8 cellular contexts compared by ENCODE assay signal in genomic region chr1:39973503-39974135, GRCh38. TPM values are rescaled to one million over a fixed set of nuclear protein-coding genes. Genes with fewer than 3 reads are reported as not detected.
DNase-seq lines count a peak whose midpoint lies in the region; ATAC-seq and TF ChIP-seq lines count a peak whose summit lies in the region.

No MANE protein-coding gene starts in this region.

- H3K27me3 ChIP-seq in OCI-LY3 (ENCODE audit: low read depth, low read length): no peaks in the 10 kb centered on the region
- H3K27me3 ChIP-seq in esophagus squamous epithelium: peaks cover 0 to 5% (median 0%) of the 10 kb centered on the region in 4 donors

- H3K27ac ChIP-seq in OCI-LY3 (ENCODE audit: low read length) (no peak overlapping the region), esophagus squamous epithelium (no peak overlapping the region)

- H2AFZ ChIP-seq in OCI-LY3 (ENCODE audit: low read depth, low read length): no peak overlapping the region

- H3K79me2 ChIP-seq in OCI-LY3 (ENCODE audit: low read length): no peaks in the 10 kb centered on the region

- H3K9me3 ChIP-seq in OCI-LY3 (ENCODE audit: insufficient read depth, low read length) (no peaks in the 10 kb centered on the region), esophagus squamous epithelium (no peaks in the 10 kb centered on the region)

- intact Hi-C loops in esophagus squamous epithelium (cut with DNase I): loop anchor here (2.0 to 5.0 kb wide), 2 partner anchors 55 to 156 kb away; no protein-coding TSS in a partner anchor

- no peaks in the 10 kb centered on the region for H4K20me1 ChIP-seq in OCI-LY3 (ENCODE audit: insufficient read depth, low read length)

- 31 to 32% methylated on average over 8 to 9 of the region's 9 CpGs for WGBS in esophagus squamous epithelium, 2 donors

- H3K4me3 Mint-ChIP-seq in natural killer cell treated with Interleukin-12 subunit alpha and Interleukin-12 subunit beta and Interleukin-15 and Interleukin-18, amount 100 ng/mL, for 72 hours: no peak overlapping the region

- DNase-seq in COR-L47 (lab: John Stamatoyannopoulos, UW) (peak; percentile 100), HuH-7 (ENCODE audit: low spot score) (peak; percentile 93), activated T-cell treated with anti-CD3 and anti-CD28 coated beads for 4 hours (peak; percentile 74), esophagus squamous epithelium (lab: John Stamatoyannopoulos, UW) (no peak)
- DNase-seq in natural killer cell treated with Interleukin-12 subunit alpha and Interleukin-12 subunit beta and Interleukin-15 and Interleukin-18, amount 100 ng/mL, for 72 hours (ENCODE audit: low spot score): peak; percentile 68
- peak; percentile 60 for DNase-seq in stimulated activated naive CD4-positive, alpha-beta T cell treated with Interleukin-2 at 50 U/mL for 16 hours (lab: John Stamatoyannopoulos, UW)

- no peak overlapping the region for H3K9ac ChIP-seq in OCI-LY3 (ENCODE audit: low read length)

- TF ChIP-seq POLR2A in esophagus squamous epithelium (IDR thresholded peaks at IDR 0.05): no peak

- H3K9me3 Mint-ChIP-seq in natural killer cell treated with Interleukin-12 subunit alpha and Interleukin-12 subunit beta and Interleukin-15 and Interleukin-18, amount 100 ng/mL, for 72 hours: no peaks in the 10 kb centered on the region

- H3K4me3 ChIP-seq in OCI-LY3 (ENCODE audit: low read length): no peak overlapping the region
- H3K4me3 ChIP-seq in esophagus squamous epithelium: no peak overlapping the region

- H3K36me3 Mint-ChIP-seq in natural killer cell treated with Interleukin-12 subunit alpha and Interleukin-12 subunit beta and Interleukin-15 and Interleukin-18, amount 100 ng/mL, for 72 hours: no peaks in the 10 kb centered on the region

- H3K4me1 ChIP-seq in OCI-LY3 (ENCODE audit: low read length): no peaks in the 10 kb centered on the region
- H3K4me1 ChIP-seq in esophagus squamous epithelium: peaks cover 15 to 30% (median 20%) of the 10 kb centered on the region in 3 donors

- H3K4me2 ChIP-seq in OCI-LY3 (ENCODE audit: low read length): no peak overlapping the region

- no peak overlapping the region for H3K27ac Mint-ChIP-seq in natural killer cell treated with Interleukin-12 subunit alpha and Interleukin-12 subunit beta and Interleukin-15 and Interleukin-18, amount 100 ng/mL, for 72 hours

- peaks cover 5 to 6% of the 10 kb centered on the region in 2 donors for H3K4me1 Mint-ChIP-seq in natural killer cell treated with Interleukin-12 subunit alpha and Interleukin-12 subunit beta and Interleukin-15 and Interleukin-18, amount 100 ng/mL, for 72 hours (ENCODE audit: low read depth in 2 of 2)

- peaks cover 8% of the 10 kb centered on the region for H3K36me3 ChIP-seq in OCI-LY3 (replicated peaks; ENCODE audit: low read depth, low read length)
- H3K36me3 ChIP-seq in esophagus squamous epithelium: peaks cover 0 to 5% (median 4%) of the 10 kb centered on the region in 3 donors

- no peaks in the 10 kb centered on the region for H3K27me3 Mint-ChIP-seq in natural killer cell treated with Interleukin-12 subunit alpha and Interleukin-12 subunit beta and Interleukin-15 and Interleukin-18, amount 100 ng/mL, for 72 hours

- ATAC-seq in natural killer cell treated with Interleukin-12 subunit alpha and Interleukin-12 subunit beta and Interleukin-15 and Interleukin-18, amount 100 ng/mL, for 72 hours: peak; percentile 69 to 76
- no peak for ATAC-seq in GM19467 (IDR thresholded peaks at IDR 0.05; ENCODE audit: unreplicated experiment)

- TF ChIP-seq CTCF in OCI-LY3 (IDR thresholded peaks at IDR 0.05; ENCODE audit: low read depth, low read length) (peak; percentile 92), esophagus squamous epithelium (IDR thresholded peaks at IDR 0.05) (peak; percentile 91 to 98 (median 97))

RNA-seq across cellular contexts. Expression of gene MFSD2A, which starts 18.7 kb away (rescaled TPM):
- 10 to 100 TPM; 20.4 to 49.1 (median 30.8) TPM for total RNA-seq in esophagus squamous epithelium
- total RNA-seq in natural killer cell treated with Interleukin-12 subunit alpha and Interleukin-12 subunit beta and Interleukin-15 and Interleukin-18, amount 100 ng/mL, for 72 hours: 10 to 100 TPM; 41.4 to 62.7 TPM
